Comparison of ENCODE assay signal across 8 cellular contexts in genomic region chr22:25405854-25406509, GRCh38.
DNase-seq lines count a peak whose midpoint lies in the region; ATAC-seq, FAIRE-seq and TF ChIP-seq lines count a peak whose summit lies in the region.

No MANE protein-coding gene starts in this region.

- H3K27me3 Mint-ChIP-seq in central memory CD8-positive, alpha-beta T cell, result no peaks in the 10 kb centered on the region

- DNase-seq in A549 (ENCODE audit: low read depth in 1 of 2, low spot score in 1 of 2) (no peak), HuH-7 (ENCODE audit: low spot score) (no peak)
- DNase-seq in central memory CD8-positive, alpha-beta T cell (ENCODE audit: low spot score in 2 of 2), result no peak
- DNase-seq in activated CD4-positive, alpha-beta T cell treated with anti-CD3 and anti-CD28 coated beads for 4 hours, result no peak
- no peak for DNase-seq in activated effector memory CD4-positive, alpha-beta T cell treated with anti-CD3 and anti-CD28 coated beads, Interleukin-2, amount 50 U/mL, for 16 hours

- TF ChIP-seq CTCF in A549 (IDR thresholded peaks at IDR 0.05), result no peak

- H3K9me3 ChIP-seq in A549 (no peaks in the 10 kb centered on the region), HUES6 (ENCODE audit: control insufficient read depth, insufficient read depth, low read depth, low read length) (no peaks in the 10 kb centered on the region), muscle layer of duodenum (ENCODE audit: control insufficient read depth in 1 of 2, low read length in 2 of 2) (no peaks in the 10 kb centered on the region)

- peak overlapping the region; percentile 69 for H3K4me3 Mint-ChIP-seq in central memory CD8-positive, alpha-beta T cell

- no peaks in the 10 kb centered on the region for H3K36me3 ChIP-seq in HUES6 (ENCODE audit: control insufficient read depth, insufficient read depth, low read length)
- H3K36me3 ChIP-seq in muscle layer of duodenum (ENCODE audit: control insufficient read depth in 1 of 2, insufficient read depth in 2 of 2, low read length in 2 of 2), result no peaks in the 10 kb centered on the region

- TF ChIP-seq POLR2A in A549 (IDR thresholded peaks at IDR 0.05; ENCODE audit: low read length), result no peak

- H3K27ac ChIP-seq in A549 (peak overlapping the region; percentile 95 to 98), HUES6 (ENCODE audit: low read depth, low read length) (no peak overlapping the region), muscle layer of duodenum (ENCODE audit: low read length) (peak overlapping the region; percentile 56)

- TF ChIP-seq RAD21 in A549 (conservative IDR thresholded peaks at IDR 0.05 in 1 of 2, IDR thresholded peaks at IDR 0.05 in 1 of 2), result no peak

- no peak for TF ChIP-seq EP300 in A549 (IDR thresholded peaks at IDR 0.05)

- H3K4me2 ChIP-seq in A549, result peak overlapping the region; percentile 98

- WGBS in A549 (ENCODE audit: missing lambda C conversion rate), result 83% methylated on average over 19 of the region's 19 CpGs

- CTCF ChIA-PET in A549 (lab: Yijun Ruan, JAX), result interaction anchor here (1.3 to 1.5 kb wide), 2 partner anchors 16 to 204 kb away, joined by 5 to 6 read pairs; no protein-coding TSS in a partner anchor

- H3K27me3 ChIP-seq in HUES6 (ENCODE audit: control insufficient read depth, insufficient read depth, low read length), result peaks cover 2% of the 10 kb centered on the region; the same call in 1 of the 2 replicates
- H3K27me3 ChIP-seq in muscle layer of duodenum (ENCODE audit: low read depth, low read length), result no peaks in the 10 kb centered on the region

- FAIRE-seq in A549 (lab: Jason Lieb, UNC), result no peak

- no peaks in the 10 kb centered on the region for H3K9me3 Mint-ChIP-seq in central memory CD8-positive, alpha-beta T cell

- POLR2A ChIA-PET in A549 (lab: Yijun Ruan, JAX), result no interaction called here

- ATAC-seq in A549 (no peak), HG03439 (IDR thresholded peaks at IDR 0.05; ENCODE audit: unreplicated experiment) (no peak)
- ATAC-seq in central memory CD8-positive, alpha-beta T cell (replicated peaks; ENCODE audit: extremely low read depth, poor library complexity, severe bottlenecking), result no peak

- H3K9ac ChIP-seq in HUES6 (ENCODE audit: low read length), result no peak overlapping the region

- H3K27ac Mint-ChIP-seq in central memory CD8-positive, alpha-beta T cell (ENCODE audit: low read depth), result no peak overlapping the region

- H3K4me3 ChIP-seq in A549, result peak overlapping the region; percentile 98
- H3K4me3 ChIP-seq in HUES6 (ENCODE audit: low read depth, low read length), result peak overlapping the region; percentile 54
- peak overlapping the region in 1 of 2 donors; percentile 62 for H3K4me3 ChIP-seq in muscle layer of duodenum (ENCODE audit: low read depth in 1 of 2, low read length in 2 of 2)

- H3K4me1 Mint-ChIP-seq in central memory CD8-positive, alpha-beta T cell, result peaks cover 36% of the 10 kb centered on the region

- H3K4me1 ChIP-seq in A549 (peaks cover 26% of the 10 kb centered on the region), HUES6 (ENCODE audit: control insufficient read depth, insufficient read depth, low read length) (peaks cover 30% of the 10 kb centered on the region), muscle layer of duodenum (ENCODE audit: control insufficient read depth in 1 of 2, insufficient read depth in 2 of 2, low read length in 2 of 2) (peaks cover 14 to 18% of the 10 kb centered on the region in 2 donors)

- H3K36me3 Mint-ChIP-seq in central memory CD8-positive, alpha-beta T cell (ENCODE audit: insufficient read depth), result peaks cover 2% of the 10 kb centered on the region

TF ChIP-seq in A549, 52 proteins besides CTCF, POLR2A, EP300 and RAD21:
- no peak for TF ChIP-seq ZFP36 (IDR thresholded peaks at IDR 0.05; ENCODE audit: borderline replicate concordance, partially characterized antibody)
- TF ChIP-seq ESRRA (IDR thresholded peaks at IDR 0.05; ENCODE audit: borderline replicate concordance, low read length), result no peak
- TF ChIP-seq EHMT2 (IDR thresholded peaks at IDR 0.05; ENCODE audit: low read depth), result no peak
- no peak for TF ChIP-seq ZSCAN20 (CRISPR knock-in tag; IDR thresholded peaks at IDR 0.05)
- TF ChIP-seq MYC (IDR thresholded peaks at IDR 0.05; ENCODE audit: borderline replicate concordance, low read length), result no peak
- no peak for TF ChIP-seq JUN (IDR thresholded peaks at IDR 0.05)
- TF ChIP-seq USF2 (IDR thresholded peaks at IDR 0.05), result no peak
- no peak for TF ChIP-seq FOSL2 (IDR thresholded peaks at IDR 0.05)
- TF ChIP-seq FOSL2 (CRISPR knock-in tag; IDR thresholded peaks at IDR 0.05), result no peak
- no peak for TF ChIP-seq PHF8 (IDR thresholded peaks at IDR 0.05; ENCODE audit: borderline replicate concordance, low read depth)
- TF ChIP-seq RNF2 (IDR thresholded peaks at IDR 0.05; ENCODE audit: borderline replicate concordance, low read depth), result no peak
